In genomic region chr7:132580717-132581285, GRCh38 we compare ENCODE assay signal across 7 cellular contexts. TPM values are rescaled to one million over a fixed set of nuclear protein-coding genes. Genes with fewer than 3 reads are reported as not detected.
DNase-seq lines count a peak whose midpoint lies in the region; ATAC-seq, FAIRE-seq and TF ChIP-seq lines count a peak whose summit lies in the region.

No MANE protein-coding gene starts in this region.

- H3K4me1 Mint-ChIP-seq in activated CD4-positive, alpha-beta memory T cell treated with anti-CD3 and anti-CD28 coated beads for 36 hours (ENCODE audit: low read depth) = peaks cover 2% of the 10 kb centered on the region

- peaks cover 30 to 55% of the 10 kb centered on the region in 2 experiments for H3K27me3 ChIP-seq in mesenchymal stem cell (ENCODE audit: control insufficient read depth in 1 of 2, insufficient read depth in 1 of 2, low read length in 2 of 2)

- H3K14ac ChIP-seq in mesenchymal stem cell (ENCODE audit: low read length in 2 of 2) = no peak overlapping the region

- no peak overlapping the region for H3K4ac ChIP-seq in mesenchymal stem cell (ENCODE audit: low read depth in 1 of 2, low read length in 2 of 2)

- peak; percentile 83 for FAIRE-seq in GM12892 (lab: Jason Lieb, UNC)

- H2AK5ac ChIP-seq in mesenchymal stem cell (ENCODE audit: low read length, severe bottlenecking) = no peak overlapping the region

- DNase-seq in GM12892 (ENCODE audit: insufficient read length) (peak; percentile 43), NCI-H510A treated with DMSO at 0.1 percent for 48 hours (lab: John Stamatoyannopoulos, UW) (peak; percentile 57), mesenchymal stem cell (peak; percentile 71)
- peak; percentile 76 for DNase-seq in activated CD4-positive, alpha-beta memory T cell treated with anti-CD3 and anti-CD28 coated beads for 36 hours
- peak; percentile 37 for DNase-seq in effector CD4-positive, alpha-beta T cell
- peak; percentile 27 to 32 for DNase-seq in stimulated activated CD8-positive, alpha-beta memory T cell treated with anti-CD3 and anti-CD28 coated beads, Interleukin-15, amount 100 ng/mL, for 48 hours (ENCODE audit: low read depth in 2 of 2)

- peak; percentile 73 for ATAC-seq in HG03196 (IDR thresholded peaks at IDR 0.05; ENCODE audit: unreplicated experiment)

- H3K9me3 Mint-ChIP-seq in activated CD4-positive, alpha-beta memory T cell treated with anti-CD3 and anti-CD28 coated beads for 36 hours = no peaks in the 10 kb centered on the region

- H3K27ac ChIP-seq in mesenchymal stem cell (ENCODE audit: low read length, poor library complexity, severe bottlenecking) = no peak overlapping the region

- H3K4me1 ChIP-seq in mesenchymal stem cell (ENCODE audit: control insufficient read depth, insufficient read depth, low read depth, low read length) = peaks cover 15% of the 10 kb centered on the region

- no peak overlapping the region for H3K4me3 ChIP-seq in mesenchymal stem cell (ENCODE audit: insufficient read depth in 1 of 2, low read depth in 1 of 2, low read length in 2 of 2)

- TF ChIP-seq POLR2A in GM12892 (IDR thresholded peaks at IDR 0.05; ENCODE audit: low read depth, low read length) = no peak

- H2AFZ ChIP-seq in mesenchymal stem cell (ENCODE audit: low read depth, low read length) = no peak overlapping the region

- no peak overlapping the region for H4K8ac ChIP-seq in mesenchymal stem cell (ENCODE audit: low read length)

- H3K23ac ChIP-seq in mesenchymal stem cell (ENCODE audit: low read length in 2 of 2) = no peak overlapping the region

- H3K18ac ChIP-seq in mesenchymal stem cell (ENCODE audit: low read depth in 1 of 2, low read length in 2 of 2) = no peak overlapping the region

- no peak overlapping the region for H2BK5ac ChIP-seq in mesenchymal stem cell (ENCODE audit: low read depth, low read length, poor library complexity, severe bottlenecking)

- H3K79me1 ChIP-seq in mesenchymal stem cell (replicated peaks; ENCODE audit: low read length, poor library complexity, severe bottlenecking) = no peaks in the 10 kb centered on the region

- no peak overlapping the region for H3K27ac Mint-ChIP-seq in activated CD4-positive, alpha-beta memory T cell treated with anti-CD3 and anti-CD28 coated beads for 36 hours

- POLR2A ChIA-PET in activated CD4-positive, alpha-beta memory T cell treated with anti-CD3 and anti-CD28 coated beads for 36 hours (lab: Charles Lee) = no interaction called here

- WGBS in mesenchymal stem cell = 7% methylated on average over 4 of the region's 4 CpGs

- no peak overlapping the region for H3K4me2 ChIP-seq in mesenchymal stem cell (ENCODE audit: low read length, poor library complexity, severe bottlenecking)

- no peak overlapping the region for H3K4me3 Mint-ChIP-seq in activated CD4-positive, alpha-beta memory T cell treated with anti-CD3 and anti-CD28 coated beads for 36 hours

- intact Hi-C loops in activated CD4-positive, alpha-beta memory T cell treated with anti-CD3 and anti-CD28 coated beads for 36 hours (cut with micrococcal nuclease) = loop anchor here (1.0 to 5.0 kb wide), 4 partner anchors 186 to 888 kb away; no protein-coding TSS in a partner anchor

- H3K9me3 ChIP-seq in mesenchymal stem cell (ENCODE audit: control insufficient read depth, low read length) = no peaks in the 10 kb centered on the region

- H3K36me3 ChIP-seq in mesenchymal stem cell (ENCODE audit: control insufficient read depth in 1 of 2, insufficient read depth in 2 of 2, low read depth in 1 of 2, low read length in 2 of 2) = no peaks in the 10 kb centered on the region

- H2BK15ac ChIP-seq in mesenchymal stem cell (ENCODE audit: low read depth, poor library complexity, severe bottlenecking) = no peak overlapping the region

- H3K36me3 Mint-ChIP-seq in activated CD4-positive, alpha-beta memory T cell treated with anti-CD3 and anti-CD28 coated beads for 36 hours = no peaks in the 10 kb centered on the region

- CTCF ChIA-PET in activated CD4-positive, alpha-beta memory T cell treated with anti-CD3 and anti-CD28 coated beads for 36 hours (lab: Charles Lee) = interaction anchor here (0.5 to 6.1 kb wide), 54 partner anchors 9 to 892 kb away, joined by 3 to 95 read pairs (median 5); no protein-coding TSS in a partner anchor

- no peak overlapping the region for H4K91ac ChIP-seq in mesenchymal stem cell (ENCODE audit: low read length)

- no peak overlapping the region for H3K9ac ChIP-seq in mesenchymal stem cell (ENCODE audit: low read length)

- no peak overlapping the region for H2BK12ac ChIP-seq in mesenchymal stem cell (ENCODE audit: low read length in 2 of 2)

- H2BK120ac ChIP-seq in mesenchymal stem cell (ENCODE audit: low read depth, low read length) = no peak overlapping the region

- peaks cover 31% of the 10 kb centered on the region for H3K27me3 Mint-ChIP-seq in activated CD4-positive, alpha-beta memory T cell treated with anti-CD3 and anti-CD28 coated beads for 36 hours

RNA-seq across cellular contexts. Expression of gene PLXNA4, which starts 4.5 kb away (rescaled TPM):
- polyA plus RNA-seq in GM12892 (2012; ENCODE audit: missing spikeins) = 0.08 TPM
- under 1 TPM; 0.17 to 0.24 TPM for total RNA-seq in activated CD4-positive, alpha-beta memory T cell treated with anti-CD3 and anti-CD28 coated beads for 36 hours
- polyA plus RNA-seq in mesenchymal stem cell (2013, experiment 1 of 2) = 0.06 TPM
- 0.07 TPM for polyA plus RNA-seq in mesenchymal stem cell (2013, experiment 2 of 2)
